ENCODE assay signal across 8 cellular contexts in genomic region chr5:150640311-150641005, GRCh38. TPM values are rescaled to one million over a fixed set of nuclear protein-coding genes. Genes with fewer than 3 reads are reported as not detected.
A peak's percentile ranks its signal among the peaks of the same experiment; 100 is the strongest.
DNase-seq lines count a peak whose midpoint lies in the region; ATAC-seq and TF ChIP-seq lines count a peak whose summit lies in the region.

TSS of gene SYNPO (plus strand) at chr5:150640660. CDS start at chr5:150648276, 7,616 bp downstream.

- H3K27me3 Mint-ChIP-seq in activated CD8-positive, alpha-beta T cell treated with anti-CD3 and anti-CD28 coated beads for 36 hours = peaks cover 13% of the 10 kb centered on the region

- H3K4me3 ChIP-seq in Peyer's patch = peak within 1 kb of the TSS in 1 of 4 donors; percentile 27

- no peaks in the 10 kb centered on the region for H3K4me1 Mint-ChIP-seq in activated CD8-positive, alpha-beta T cell treated with anti-CD3 and anti-CD28 coated beads for 36 hours (ENCODE audit: low read depth)

- H3K9me3 ChIP-seq in Peyer's patch = no peaks in the 10 kb centered on the region

- H3K4me3 Mint-ChIP-seq in activated CD8-positive, alpha-beta T cell treated with anti-CD3 and anti-CD28 coated beads for 36 hours = no peak within 1 kb of the TSS

- no peak for TF ChIP-seq CTCF in Peyer's patch (IDR thresholded peaks at IDR 0.05)
- no peak for TF ChIP-seq CTCF in activated CD8-positive, alpha-beta T cell treated with anti-CD3 and anti-CD28 coated beads for 36 hours (IDR thresholded peaks at IDR 0.05)

- no peaks in the 10 kb centered on the region for H3K36me3 Mint-ChIP-seq in activated CD8-positive, alpha-beta T cell treated with anti-CD3 and anti-CD28 coated beads for 36 hours (ENCODE audit: low read depth)

- TF ChIP-seq POLR2A in Peyer's patch (IDR thresholded peaks at IDR 0.05) = no peak

- H3K9me3 Mint-ChIP-seq in activated CD8-positive, alpha-beta T cell treated with anti-CD3 and anti-CD28 coated beads for 36 hours = no peaks in the 10 kb centered on the region

- POLR2A ChIA-PET in activated CD8-positive, alpha-beta T cell treated with anti-CD3 and anti-CD28 coated beads for 36 hours (lab: Charles Lee) = no interaction called here

- H3K27ac Mint-ChIP-seq in activated CD8-positive, alpha-beta T cell treated with anti-CD3 and anti-CD28 coated beads for 36 hours = no peak within 1 kb of the TSS

- peaks cover 0 to 57% (median 0%) of the 10 kb centered on the region in 4 donors for H3K4me1 ChIP-seq in Peyer's patch

- ATAC-seq in activated CD8-positive, alpha-beta T cell treated with anti-CD3 and anti-CD28 coated beads for 36 hours = no peak

- peak within 1 kb of the TSS; percentile 68 to 83 (median 79) for H3K27ac ChIP-seq in Peyer's patch

- H3K27me3 ChIP-seq in Peyer's patch = no peaks in the 10 kb centered on the region

- intact Hi-C loops in activated CD8-positive, alpha-beta T cell treated with anti-CD3 and anti-CD28 coated beads for 36 hours (cut with micrococcal nuclease) = no loop called here

- CTCF ChIA-PET in activated CD8-positive, alpha-beta T cell treated with anti-CD3 and anti-CD28 coated beads for 36 hours (lab: Charles Lee) = no interaction called here

- DNase-seq in CD1c-positive myeloid dendritic cell (ENCODE audit: extremely low spot score) (peak; percentile 76), Peyer's patch (peak in 1 of 3 donors; percentile 72), fibroblast of gingiva (ENCODE audit: low read depth) (peak; percentile 79), non-pigmented ciliary epithelial cell (ENCODE audit: low read depth) (peak; percentile 74), DMS153 (lab: John Stamatoyannopoulos, UW) (no peak)
- no peak for DNase-seq in activated CD8-positive, alpha-beta memory T cell treated with anti-CD3 and anti-CD28 coated beads, Interleukin-2, amount 50 U/mL, for 48 hours
- DNase-seq in activated CD8-positive, alpha-beta T cell treated with anti-CD3 and anti-CD28 coated beads for 36 hours = no peak
- no peak for DNase-seq in activated naive CD4-positive, alpha-beta T cell (lab: John Stamatoyannopoulos, UW)

- no peaks in the 10 kb centered on the region for H3K36me3 ChIP-seq in Peyer's patch

RNA-seq across cellular contexts. Expression of gene SYNPO, which starts in this region (rescaled TPM):
- total RNA-seq in Peyer's patch = 10 to 100 TPM; 28.1 to 93.3 (median 75.8) TPM
- total RNA-seq in activated CD8-positive, alpha-beta T cell treated with anti-CD3 and anti-CD28 coated beads for 36 hours = under 1 TPM; 0.18 to 0.22 TPM

Comparison
In these comparisons a context has a peak if more than half of its experiments do, and no peak if none do; other contexts are left out.
1. RNA of gene SYNPO (total RNA-seq): 28.1 to 93.3 TPM in Peyer's patch; 0.18 to 0.22 TPM in activated CD8-positive, alpha-beta T cell treated with anti-CD3 and anti-CD28 coated beads for 36 hours; every median in the first group is over 10 times any median in the second.
2. DNase-seq: peak in CD1c-positive myeloid dendritic cell (single experiment), fibroblast of gingiva (single experiment) and non-pigmented ciliary epithelial cell (single experiment); none in activated CD8-positive, alpha-beta memory T cell treated with anti-CD3 and anti-CD28 coated beads, Interleukin-2, amount 50 U/mL, for 48 hours (single experiment), activated CD8-positive, alpha-beta T cell treated with anti-CD3 and anti-CD28 coated beads for 36 hours (single experiment), activated naive CD4-positive, alpha-beta T cell (0 of 4) and DMS153 (single experiment).